In the genomic region with DNA sequence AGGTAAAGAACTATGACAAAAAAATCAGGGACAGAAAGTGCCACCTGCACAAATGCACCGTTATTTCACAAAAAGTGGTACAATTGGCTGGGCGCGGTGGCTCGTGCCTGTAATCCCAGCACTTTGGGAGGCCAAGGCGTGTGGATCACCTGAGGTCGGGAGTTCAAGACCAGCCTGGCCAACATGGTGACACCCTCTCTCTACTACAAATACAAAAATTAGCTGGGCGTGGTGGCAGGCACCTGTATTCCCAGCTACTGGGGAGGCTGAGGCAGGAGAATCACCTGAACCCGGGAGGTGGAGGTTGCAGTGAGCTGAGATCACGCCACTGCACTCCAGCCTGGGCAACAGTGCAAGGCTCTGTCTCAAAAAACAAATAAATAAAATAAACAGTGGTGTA, we compare ENCODE assay signal across 8 cellular contexts. TPM values are rescaled to one million over a fixed set of nuclear protein-coding genes. Genes with fewer than 3 reads are reported as not detected.
DNase-seq lines count a peak whose midpoint lies in the region; ATAC-seq, FAIRE-seq and TF ChIP-seq lines count a peak whose summit lies in the region.
"Not testable (repeated sequence)": the region's sequence is repeated elsewhere in the genome, so short reads cannot be mapped to it uniquely, and the experiment has no call there.

No MANE protein-coding gene starts in this region.

- in situ Hi-C loops in Panc1 (cut with HindIII; ENCODE audit: low pct_unique_long_range_greater_than_20kb, low sequenced_read_pairs), result not testable (repeated sequence)
- in situ Hi-C loops in transverse colon (cut with MboI; ENCODE audit: low pct_ligation_motif_present in 1 of 4, low pct_unique_long_range_greater_than_20kb in 1 of 4, low sequenced_read_pairs in 3 of 4), result loop anchor here in 2 of 4 donors (10.0 kb wide), 2 partner anchors 65 to 245 kb away; no protein-coding TSS in a partner anchor

- H3K27me3 Mint-ChIP-seq in CD14-positive monocyte (ENCODE audit: low read depth in 3 of 3); activated CD4-positive, alpha-beta memory T cell treated with anti-CD3 and anti-CD28 coated beads, Interleukin-2, amount 10 ng/mL, durations not matched to agents 7 days and 5 days; endodermal cell (ENCODE audit: insufficient read depth); memory B cell: not testable (repeated sequence)

- not testable (repeated sequence) for TF ChIP-seq POLR2A in transverse colon (IDR thresholded peaks at IDR 0.05)

- intact Hi-C loops in CD14-positive monocyte (cut with micrococcal nuclease), result loop anchor here in 1 of 2 donors (2.0 to 5.0 kb wide), 2 partner anchors 73 to 103 kb away; partner anchors contain the start of genes C16orf95 and ZCCHC14
- intact Hi-C loops in Panc1 (cut with micrococcal nuclease; ENCODE audit: unreplicated experiment), result not testable (repeated sequence)
- intact Hi-C loops in pancreas (cut with DNase I), result loop anchor here in 1 of 3 donors (10.0 kb wide), 1 partner anchor 65 kb away; no protein-coding TSS in a partner anchor
- intact Hi-C loops in transverse colon (cut with DNase I; ENCODE audit: low total_unique reads), result loop anchor here (5.0 kb wide), 2 partner anchors 73 to 477 kb away; partner anchors contain the start of genes C16orf95 and SLC7A5

- TF ChIP-seq EP300 in transverse colon (IDR thresholded peaks at IDR 0.05; ENCODE audit: low read depth), result not testable (repeated sequence)

- WGBS in endodermal cell (ENCODE audit: insufficient coverage in 1 of 2, insufficient read length in 1 of 2), 2 experiments, result 89 to 93% methylated on average over 7 to 9 of the region's 9 CpGs
- 82 to 95% methylated on average over 9 of the region's 9 CpGs for WGBS in pancreas, 2 donors
- 84 to 94% methylated on average over 8 to 9 of the region's 9 CpGs for whole genome bisulfite sequencing in transverse colon (ENCODE audit: low coverage in 1 of 2), 2 donors

- not testable (repeated sequence) for H3K4me3 ChIP-seq in Panc1 (ENCODE audit: low read depth in 2 of 2, low read length in 2 of 2); endodermal cell (ENCODE audit: low read length); pancreas; transverse colon

- not testable (repeated sequence) for TF ChIP-seq CTCF in CD14-positive monocyte (IDR thresholded peaks at IDR 0.05); Panc1 (IDR thresholded peaks at IDR 0.05); endodermal cell (conservative IDR thresholded peaks at IDR 0.05); pancreas (IDR thresholded peaks at IDR 0.05); transverse colon (IDR thresholded peaks at IDR 0.05)

- H3K4me1 ChIP-seq in Panc1 (ENCODE audit: control insufficient read depth, insufficient read depth, low read length) (peaks cover 28% of the 10 kb centered on the region), pancreas (peaks cover 23 to 51% (median 27%) of the 10 kb centered on the region in 3 donors), transverse colon (peaks cover 29 to 61% (median 46%) of the 10 kb centered on the region in 4 donors)
- not testable (repeated sequence) for H3K4me1 ChIP-seq in endodermal cell (ENCODE audit: control insufficient read depth, insufficient read depth, low read length)

- not testable (repeated sequence) for H3K4me3 Mint-ChIP-seq in CD14-positive monocyte; activated CD4-positive, alpha-beta memory T cell treated with anti-CD3 and anti-CD28 coated beads, Interleukin-2, amount 10 ng/mL, durations not matched to agents 7 days and 5 days; endodermal cell; memory B cell

- ATAC-seq in Panc1; activated naive CD4-positive, alpha-beta T cell treated with anti-CD3 and anti-CD28 coated beads, Interleukin-2, amount 50 U/mL, for 72 hours; memory B cell (ENCODE audit: low read depth); pancreas: not testable (repeated sequence)

- DNase-seq in CD14-positive monocyte (ENCODE audit: low spot score) (peak; percentile 9), endodermal cell (peak; percentile 8)
- not testable (repeated sequence) for DNase-seq in Panc1 (ENCODE audit: low read depth, low spot score); activated CD4-positive, alpha-beta memory T cell treated with anti-CD3 and anti-CD28 coated beads, Interleukin-2, amount 10 ng/mL, durations not matched to agents 7 days and 5 days; activated naive CD4-positive, alpha-beta T cell treated with anti-CD3 and anti-CD28 coated beads, Interleukin-2, amount 50 U/mL, for 72 hours (ENCODE audit: low spot score in 2 of 2); memory B cell (ENCODE audit: low spot score in 2 of 2); pancreas; transverse colon

- H3K36me3 Mint-ChIP-seq in CD14-positive monocyte, result peaks cover 10 to 11% of the 10 kb centered on the region in 2 donors
- H3K36me3 Mint-ChIP-seq in activated CD4-positive, alpha-beta memory T cell treated with anti-CD3 and anti-CD28 coated beads, Interleukin-2, amount 10 ng/mL, durations not matched to agents 7 days and 5 days (ENCODE audit: low read depth), result peaks cover 17% of the 10 kb centered on the region
- H3K36me3 Mint-ChIP-seq in activated naive CD4-positive, alpha-beta T cell treated with anti-CD3 and anti-CD28 coated beads, Interleukin-2, amount 50 U/mL, for 72 hours, result peaks cover 8 to 16% of the 10 kb centered on the region in 2 donors
- not testable (repeated sequence) for H3K36me3 Mint-ChIP-seq in endodermal cell (ENCODE audit: low read depth); memory B cell

- CTCF ChIA-PET in Panc1 (lab: Charles Lee); activated CD4-positive, alpha-beta memory T cell treated with anti-CD3 and anti-CD28 coated beads, Interleukin-2, amount 10 ng/mL, durations not matched to agents 7 days and 5 days (lab: Charles Lee): not testable (repeated sequence)

- H3K27ac ChIP-seq in Panc1 (ENCODE audit: low read length) (peak overlapping the region; percentile 89), pancreas (peak overlapping the region in 3 of 4 donors; percentile 60 to 97 (median 93)), transverse colon (peak overlapping the region in 3 of 4 donors; percentile 95 to 98 (median 96))
- not testable (repeated sequence) for H3K27ac ChIP-seq in endodermal cell (ENCODE audit: low read depth, low read length)

- H3K9ac ChIP-seq in endodermal cell (ENCODE audit: extremely low read depth, low read length, poor library complexity, severe bottlenecking), result not testable (repeated sequence)

- H3K9me3 Mint-ChIP-seq in CD14-positive monocyte; activated CD4-positive, alpha-beta memory T cell treated with anti-CD3 and anti-CD28 coated beads, Interleukin-2, amount 10 ng/mL, durations not matched to agents 7 days and 5 days; activated naive CD4-positive, alpha-beta T cell treated with anti-CD3 and anti-CD28 coated beads, Interleukin-2, amount 50 U/mL, for 72 hours; endodermal cell; memory B cell: not testable (repeated sequence)

- H3K27ac Mint-ChIP-seq in CD14-positive monocyte (peak overlapping the region in 6 of 7 donors; percentile 50 to 98 (median 90)), memory B cell (peak overlapping the region; percentile 84)
- peak overlapping the region; percentile 69 for H3K27ac Mint-ChIP-seq in activated CD4-positive, alpha-beta memory T cell treated with anti-CD3 and anti-CD28 coated beads, Interleukin-2, amount 10 ng/mL, durations not matched to agents 7 days and 5 days
- peak overlapping the region; percentile 72 to 95 for H3K27ac Mint-ChIP-seq in activated naive CD4-positive, alpha-beta T cell treated with anti-CD3 and anti-CD28 coated beads, Interleukin-2, amount 50 U/mL, for 72 hours
- H3K27ac Mint-ChIP-seq in endodermal cell, result not testable (repeated sequence)

- not testable (repeated sequence) for H3K36me3 ChIP-seq in Panc1 (ENCODE audit: control insufficient read depth, insufficient read depth, low read length); endodermal cell (ENCODE audit: control insufficient read depth, insufficient read depth, low read length); pancreas; transverse colon

- H3K4me1 Mint-ChIP-seq in CD14-positive monocyte (peaks cover 49% of the 10 kb centered on the region), endodermal cell (peaks cover 25% of the 10 kb centered on the region), memory B cell (peaks cover 41% of the 10 kb centered on the region)
- peaks cover 64% of the 10 kb centered on the region for H3K4me1 Mint-ChIP-seq in activated CD4-positive, alpha-beta memory T cell treated with anti-CD3 and anti-CD28 coated beads, Interleukin-2, amount 10 ng/mL, durations not matched to agents 7 days and 5 days

- BruUV-seq in Panc1 (replicated peaks; lab: Mats Ljungman, UMichigan), result not testable (repeated sequence)

- not testable (repeated sequence) for H3K9me3 ChIP-seq in Panc1 (ENCODE audit: control insufficient read depth, insufficient read depth, low read depth, low read length); endodermal cell (ENCODE audit: control insufficient read depth, low read length); pancreas; transverse colon

- POLR2A ChIA-PET in Panc1 (lab: Charles Lee), result not testable (repeated sequence)
- POLR2A ChIA-PET in activated CD4-positive, alpha-beta memory T cell treated with anti-CD3 and anti-CD28 coated beads, Interleukin-2, amount 10 ng/mL, durations not matched to agents 7 days and 5 days (lab: Charles Lee), result interaction anchor here (1.4 kb wide), 1 partner anchor 73 kb away, joined by 3 read pairs; the partner anchor contains the start of gene C16orf95

- FAIRE-seq in pancreas (lab: Jason Lieb, UNC), result not testable (repeated sequence)

- not testable (repeated sequence) for H3K27me3 ChIP-seq in Panc1 (ENCODE audit: control insufficient read depth, insufficient read depth, low read length); endodermal cell (ENCODE audit: control insufficient read depth, insufficient read depth, low read length, poor library complexity, severe bottlenecking); pancreas; transverse colon

RNA-seq across cellular contexts. Expression of gene MAP1LC3B, which starts 2.2 kb away (rescaled TPM):
- 100 to 1,000 TPM; 102 to 147 TPM for polyA plus RNA-seq in CD14-positive monocyte
- 75.2 TPM for total RNA-seq in Panc1 (2021; ENCODE audit: unreplicated experiment)
- 64.3 TPM for polyA plus RNA-seq in Panc1 (2012; ENCODE audit: insufficient read length)
- total RNA-seq in activated CD4-positive, alpha-beta memory T cell treated with anti-CD3 and anti-CD28 coated beads, Interleukin-2, amount 10 ng/mL, durations not matched to agents 7 days and 5 days, result 10 to 100 TPM; 77.1 to 78.2 TPM
- total RNA-seq in activated naive CD4-positive, alpha-beta T cell treated with anti-CD3 and anti-CD28 coated beads, Interleukin-2, amount 50 U/mL, for 72 hours, result 10 to 100 TPM; 64.7 to 83.4 TPM
- 10 to 100 TPM; 56.4 to 62.4 TPM for total RNA-seq in endodermal cell
- 67.5 TPM for polyA plus RNA-seq in endodermal cell (2013, experiment 1 of 2)
- 73.4 TPM for polyA plus RNA-seq in endodermal cell (2013, experiment 2 of 2)
- total RNA-seq in pancreas, result 10 to 100 TPM; 13.9 to 29.4 (median 19.6) TPM
- polyA plus RNA-seq in pancreas, result 10 to 100 TPM; 20.9 to 35.1 TPM
- total RNA-seq in transverse colon, result 10 to 100 TPM; 15.7 to 69.5 (median 39.9) TPM

RNA-seq across cellular contexts. Expression of gene FBXO31, which starts 6.3 kb away (rescaled TPM):
- 1 to 10 TPM; 2.0 to 3.3 TPM for polyA plus RNA-seq in CD14-positive monocyte
- total RNA-seq in Panc1 (2021; ENCODE audit: unreplicated experiment), result 22.4 TPM
- 17.6 TPM for polyA plus RNA-seq in Panc1 (2012; ENCODE audit: insufficient read length)
- 10 to 100 TPM; 28.8 to 29.0 TPM for total RNA-seq in activated CD4-positive, alpha-beta memory T cell treated with anti-CD3 and anti-CD28 coated beads, Interleukin-2, amount 10 ng/mL, durations not matched to agents 7 days and 5 days
- 10 to 100 TPM; 25.3 to 36.0 TPM for total RNA-seq in activated naive CD4-positive, alpha-beta T cell treated with anti-CD3 and anti-CD28 coated beads, Interleukin-2, amount 50 U/mL, for 72 hours
- 10 to 100 TPM; 18.6 to 22.1 TPM for total RNA-seq in endodermal cell
- polyA plus RNA-seq in endodermal cell (2013, experiment 1 of 2), result 13.4 TPM
- 9.5 TPM for polyA plus RNA-seq in endodermal cell (2013, experiment 2 of 2)
- total RNA-seq in pancreas, result 10 to 100 TPM; 18.8 to 37.3 (median 24.9) TPM
- polyA plus RNA-seq in pancreas, result 10 to 100 TPM; 20.9 to 31.2 TPM
- 100 to 1,000 TPM in 3 of 4 donors, 10 to 100 TPM in 1; 83.6 to 403 (median 224) TPM for total RNA-seq in transverse colon
